In genomic region chr3:171809513-171810277, GRCh38 we compare ENCODE assay signal across 8 cellular contexts. TPM values are rescaled to one million over a fixed set of nuclear protein-coding genes. Genes with fewer than 3 reads are reported as not detected.
DNase-seq lines count a peak whose midpoint lies in the region; ATAC-seq, FAIRE-seq and TF ChIP-seq lines count a peak whose summit lies in the region.

No MANE protein-coding gene starts in this region.

- no peaks in the 10 kb centered on the region; a peak in 1 of 5 replicates for H3K27me3 ChIP-seq in HepG2 (ENCODE audit: control insufficient read depth in 1 of 2, insufficient read depth in 2 of 2, low read length in 2 of 2)

- no peaks in the 10 kb centered on the region for H4K20me1 ChIP-seq in HepG2 (ENCODE audit: insufficient read depth, low read length)

- H3K4me3 ChIP-seq in HepG2 (replicated peaks in 1 of 3; ENCODE audit: insufficient read depth in 1 of 3, low read depth in 2 of 3, low read length in 3 of 3): peak overlapping the region; percentile 73 to 91 (median 85)

- H3K4me1 ChIP-seq in HepG2 (ENCODE audit: insufficient read depth, low read length): peaks cover 66% of the 10 kb centered on the region

- peak overlapping the region; percentile 83 for H3K4me2 ChIP-seq in HepG2 (ENCODE audit: low read depth, low read length)

- peak; percentile 38 for TF ChIP-seq CTCF in HepG2 (CRISPR knock-in tag; IDR thresholded peaks at IDR 0.05)

- peak; percentile 23 for FAIRE-seq in HepG2 (lab: Jason Lieb, UNC)

- WGBS in HepG2 (ENCODE audit: low lambda C conversion rate): 3% methylated on average over 17 of the region's 52 CpGs

- peak; percentile 75 to 79 for TF ChIP-seq POLR2A in HepG2 (IDR thresholded peaks at IDR 0.05; ENCODE audit: insufficient read depth in 1 of 2, low read depth in 2 of 2, low read length in 2 of 2)

- no peaks in the 10 kb centered on the region for H3K36me3 ChIP-seq in HepG2 (replicated peaks in 1 of 2; ENCODE audit: control insufficient read depth in 1 of 2, insufficient read depth in 2 of 2, low read length in 2 of 2)

- intact Hi-C loops in HepG2 (cut with micrococcal nuclease; ENCODE audit: unreplicated experiment): loop anchor here (2.0 to 5.0 kb wide), 2 partner anchors 15 to 233 kb away; no protein-coding TSS in a partner anchor

- peaks cover 62% of the 10 kb centered on the region for H3K79me2 ChIP-seq in HepG2 (ENCODE audit: insufficient read depth, low read length)

- TF ChIP-seq RAD21 in HepG2 (CRISPR knock-in tag; IDR thresholded peaks at IDR 0.05): no peak; the same call in 1 of the 2 replicates

- peak in 1 of 2 experiments; percentile 66; a peak in 1 of 4 replicates for TF ChIP-seq EP300 in HepG2 (IDR thresholded peaks at IDR 0.05; ENCODE audit: low read depth in 2 of 2, low read length in 2 of 2)
- TF ChIP-seq EP300 in HepG2 (CRISPR knock-in tag; IDR thresholded peaks at IDR 0.05; ENCODE audit: borderline replicate concordance): no peak

- DNase-seq in activated CD4-positive, alpha-beta T cell treated with anti-CD3 and anti-CD28 coated beads for 24 hours (ENCODE audit: low read depth in 2 of 2): peak; percentile 25
- no peak for DNase-seq in activated CD4-positive, alpha-beta T cell treated with anti-CD3 and anti-CD28 coated beads for 1 hour
- DNase-seq in NCI-H2081 treated with DMSO at 0.1 percent for 48 hours (lab: John Stamatoyannopoulos, UW): peak; percentile 38
- peak; percentile 93 for DNase-seq in dedifferentiated amniotic fluid mesenchymal stem cell (ENCODE audit: extremely low spot score)
- peak; percentile 70 for DNase-seq in HepG2 (ENCODE audit: low spot score)
- peak; percentile 15 to 22 (median 15) for DNase-seq in stimulated activated CD4-positive, alpha-beta T cell treated with anti-CD3 and anti-CD28 coated beads, TNF-alpha, amount 100 ng/mL, for 48 hours (ENCODE audit: low read depth in 3 of 3)

- no peak overlapping the region for H2AFZ ChIP-seq in HepG2 (ENCODE audit: low read length)

- no peaks in the 10 kb centered on the region for H3K9me3 ChIP-seq in HepG2 (ENCODE audit: low read length)

- H3K27ac ChIP-seq in HepG2 (ENCODE audit: extremely low read length, insufficient read depth, low read length): peak overlapping the region; percentile 96

- CTCF ChIA-PET in HepG2 (lab: Yijun Ruan, JAX; ENCODE audit: low intra/inter-chr PET ratio, low total read pairs): no interaction called here

- peak overlapping the region; percentile 90 for H3K9ac ChIP-seq in HepG2 (ENCODE audit: insufficient read depth, low read depth, low read length)

- ATAC-seq in HG02588 (IDR thresholded peaks at IDR 0.05; ENCODE audit: unreplicated experiment) (peak; percentile 55), HepG2 (peak; percentile 78)
- ATAC-seq in activated CD4-positive, CD25-positive, alpha-beta regulatory T cell treated with anti-CD3 and anti-CD28 coated beads, Interleukin-2, amount 50 U/mL, for 24 hours: peak; percentile 63 to 69

- no TSS peak for BruUV-seq in HepG2 (replicated peaks; lab: Mats Ljungman, UMichigan)

- in situ Hi-C loops in HepG2 (cut with HindIII; ENCODE audit: extremely low pct_ligation_motif_present, low pct_unique_long_range_greater_than_20kb): no loop called here

- POLR2A ChIA-PET in HepG2 (lab: Yijun Ruan, JAX): interaction anchor here (0.5 to 6.5 kb wide), 21 partner anchors 8 to 394 kb away, joined by 3 to 91 read pairs (median 5); partner anchors contain the start of genes FNDC3B and TMEM212

TF ChIP-seq in HepG2, 621 proteins besides CTCF, POLR2A, EP300 and RAD21 (continues in another document):
- TF ChIP-seq GPN1 (CRISPR knock-in tag; IDR thresholded peaks at IDR 0.05; ENCODE audit: borderline replicate concordance) (no peak), NR1H2 (CRISPR knock-in tag; IDR thresholded peaks at IDR 0.05; ENCODE audit: borderline replicate concordance, low read depth) (peak; percentile 82; the same call in 1 of the 2 replicates), ZNF33A (CRISPR knock-in tag; IDR thresholded peaks at IDR 0.05; ENCODE audit: borderline replicate concordance) (no peak), SIN3A (IDR thresholded peaks at IDR 0.05; ENCODE audit: borderline replicate concordance, low read depth, low read length) (peak; percentile 77; the same call in 1 of the 2 replicates), SETDB1 (CRISPR knock-in tag; IDR thresholded peaks at IDR 0.05; ENCODE audit: borderline replicate concordance) (no peak), TP53 (CRISPR knock-in tag; conservative IDR thresholded peaks at IDR 0.05) (no peak), ZNF251 (CRISPR knock-in tag; IDR thresholded peaks at IDR 0.05) (no peak), TEAD3 (CRISPR knock-in tag; optimal IDR thresholded peaks at IDR 0.05; ENCODE audit: borderline replicate concordance) (peak; percentile 21), DNMT1 (CRISPR knock-in tag; IDR thresholded peaks at IDR 0.05) (no peak), GFI1 (CRISPR knock-in tag; IDR thresholded peaks at IDR 0.05; ENCODE audit: borderline replicate concordance) (peak; percentile 61; the same call in 1 of the 2 replicates)
- TF ChIP-seq, protein P1, sequence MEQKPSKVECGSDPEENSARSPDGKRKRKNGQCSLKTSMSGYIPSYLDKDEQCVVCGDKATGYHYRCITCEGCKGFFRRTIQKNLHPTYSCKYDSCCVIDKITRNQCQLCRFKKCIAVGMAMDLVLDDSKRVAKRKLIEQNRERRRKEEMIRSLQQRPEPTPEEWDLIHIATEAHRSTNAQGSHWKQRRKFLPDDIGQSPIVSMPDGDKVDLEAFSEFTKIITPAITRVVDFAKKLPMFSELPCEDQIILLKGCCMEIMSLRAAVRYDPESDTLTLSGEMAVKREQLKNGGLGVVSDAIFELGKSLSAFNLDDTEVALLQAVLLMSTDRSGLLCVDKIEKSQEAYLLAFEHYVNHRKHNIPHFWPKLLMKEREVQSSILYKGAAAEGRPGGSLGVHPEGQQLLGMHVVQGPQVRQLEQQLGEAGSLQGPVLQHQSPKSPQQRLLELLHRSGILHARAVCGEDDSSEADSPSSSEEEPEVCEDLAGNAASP (CRISPR knock-in tag; IDR thresholded peaks at IDR 0.05; ENCODE audit: borderline replicate concordance): peak; percentile 68; the same call in 1 of the 2 replicates

RNA-seq across cellular contexts. Expression of gene PLD1, which starts 0.6 kb away (rescaled TPM):
- total RNA-seq in HepG2 (2016; rRNA removed; fragmentation: Illumina TruSeq; extraction: Trizol): 27.1 and 33.6 TPM in 2 replicates
- 12.6 and 14.9 TPM in 2 replicates for total RNA-seq in HepG2 (2016; cell fraction: cytosol; rRNA removed; fragmentation: Illumina TruSeq; extraction: Trizol; ENCODE audit: low read depth)
- total RNA-seq in HepG2 (2016; cell fraction: insoluble cytoplasmic fraction; rRNA removed; fragmentation: Illumina TruSeq; extraction: Trizol): 28.7 and 35.7 TPM in 2 replicates
- 12.9 and 13.9 TPM in 2 replicates for total RNA-seq in HepG2 (2016; cell fraction: membrane; rRNA removed; fragmentation: Illumina TruSeq; extraction: Trizol)
- 61.9 and 62.3 TPM in 2 replicates for total RNA-seq in HepG2 (2016; cell fraction: nucleus; rRNA removed; fragmentation: Illumina TruSeq; extraction: Trizol)
- polyA plus RNA-seq in HepG2 (2011; rRNA removed): 50.3 and 59.4 TPM in 2 replicates
- polyA plus RNA-seq in HepG2 (2011; cell fraction: cytosol; rRNA removed): 28.6 and 41.2 TPM in 2 replicates
- polyA plus RNA-seq in HepG2 (2011; cell fraction: nucleus; rRNA removed): 71.6 and 77.3 TPM in 2 replicates
- polyA plus RNA-seq in HepG2 (2012): 41.8 and 49.9 TPM in 2 replicates
- 3.8 and 4.4 TPM in 2 replicates for polyA plus RNA-seq in HepG2 (2016; cell fraction: cytosol; fragmentation: Illumina TruSeq; extraction: Trizol; ENCODE audit: low read depth)
- polyA plus RNA-seq in HepG2 (2016; cell fraction: insoluble cytoplasmic fraction; fragmentation: Illumina TruSeq; extraction: Trizol; ENCODE audit: low read depth): 25.0 and 25.2 TPM in 2 replicates
- 6.2 and 6.8 TPM in 2 replicates for polyA plus RNA-seq in HepG2 (2016; cell fraction: membrane; fragmentation: Illumina TruSeq; extraction: Trizol; ENCODE audit: low read depth)
- polyA plus RNA-seq in HepG2 (2016; cell fraction: nucleus; fragmentation: Illumina TruSeq; extraction: Trizol; ENCODE audit: insufficient read depth, low read depth): 33.1 and 33.7 TPM in 2 replicates
- polyA minus RNA-seq in HepG2 (2011; rRNA and poly(A)+ RNA removed; ENCODE audit: low replicate concordance): 21.7 and 144 TPM in 2 replicates
- 63.4 and 75.3 TPM in 2 replicates for polyA minus RNA-seq in HepG2 (2011; cell fraction: cytosol; rRNA and poly(A)+ RNA removed)
- 391 and 460 TPM in 2 replicates for polyA minus RNA-seq in HepG2 (2011; cell fraction: nucleus; rRNA and poly(A)+ RNA removed)

RNA-seq across cellular contexts. Expression of gene TMEM212, which starts 33.5 kb away (rescaled TPM):
- not detected in 2 replicates for total RNA-seq in HepG2 (2016; rRNA removed; fragmentation: Illumina TruSeq; extraction: Trizol)
- not detected in 2 replicates for total RNA-seq in HepG2 (2016; cell fraction: cytosol; rRNA removed; fragmentation: Illumina TruSeq; extraction: Trizol; ENCODE audit: low read depth)
- not detected in 2 replicates for total RNA-seq in HepG2 (2016; cell fraction: insoluble cytoplasmic fraction; rRNA removed; fragmentation: Illumina TruSeq; extraction: Trizol)
- total RNA-seq in HepG2 (2016; cell fraction: membrane; rRNA removed; fragmentation: Illumina TruSeq; extraction: Trizol): not detected in 2 replicates
- total RNA-seq in HepG2 (2016; cell fraction: nucleus; rRNA removed; fragmentation: Illumina TruSeq; extraction: Trizol): not detected in 2 replicates
- polyA plus RNA-seq in HepG2 (2011; rRNA removed): not detected in 2 replicates
- polyA plus RNA-seq in HepG2 (2011; cell fraction: cytosol; rRNA removed): 0.06 TPM in 1 of 2 replicates, not detected in the other
- 0.33 TPM in 1 of 2 replicates, not detected in the other for polyA plus RNA-seq in HepG2 (2011; cell fraction: nucleus; rRNA removed)
- not detected in 2 replicates for polyA plus RNA-seq in HepG2 (2012)
- not detected in 2 replicates for polyA plus RNA-seq in HepG2 (2016; cell fraction: cytosol; fragmentation: Illumina TruSeq; extraction: Trizol; ENCODE audit: low read depth)
- not detected in 2 replicates for polyA plus RNA-seq in HepG2 (2016; cell fraction: insoluble cytoplasmic fraction; fragmentation: Illumina TruSeq; extraction: Trizol; ENCODE audit: low read depth)
- not detected in 2 replicates for polyA plus RNA-seq in HepG2 (2016; cell fraction: membrane; fragmentation: Illumina TruSeq; extraction: Trizol; ENCODE audit: low read depth)
- not detected in 2 replicates for polyA plus RNA-seq in HepG2 (2016; cell fraction: nucleus; fragmentation: Illumina TruSeq; extraction: Trizol; ENCODE audit: insufficient read depth, low read depth)
- not detected in 2 replicates for polyA minus RNA-seq in HepG2 (2011; rRNA and poly(A)+ RNA removed; ENCODE audit: low replicate concordance)
- not detected in 2 replicates for polyA minus RNA-seq in HepG2 (2011; cell fraction: cytosol; rRNA and poly(A)+ RNA removed)
- polyA minus RNA-seq in HepG2 (2011; cell fraction: nucleus; rRNA and poly(A)+ RNA removed): 1.2 TPM in 1 of 2 replicates, not detected in the other
